17 cellular contexts compared by ENCODE assay signal in the genomic region with DNA sequence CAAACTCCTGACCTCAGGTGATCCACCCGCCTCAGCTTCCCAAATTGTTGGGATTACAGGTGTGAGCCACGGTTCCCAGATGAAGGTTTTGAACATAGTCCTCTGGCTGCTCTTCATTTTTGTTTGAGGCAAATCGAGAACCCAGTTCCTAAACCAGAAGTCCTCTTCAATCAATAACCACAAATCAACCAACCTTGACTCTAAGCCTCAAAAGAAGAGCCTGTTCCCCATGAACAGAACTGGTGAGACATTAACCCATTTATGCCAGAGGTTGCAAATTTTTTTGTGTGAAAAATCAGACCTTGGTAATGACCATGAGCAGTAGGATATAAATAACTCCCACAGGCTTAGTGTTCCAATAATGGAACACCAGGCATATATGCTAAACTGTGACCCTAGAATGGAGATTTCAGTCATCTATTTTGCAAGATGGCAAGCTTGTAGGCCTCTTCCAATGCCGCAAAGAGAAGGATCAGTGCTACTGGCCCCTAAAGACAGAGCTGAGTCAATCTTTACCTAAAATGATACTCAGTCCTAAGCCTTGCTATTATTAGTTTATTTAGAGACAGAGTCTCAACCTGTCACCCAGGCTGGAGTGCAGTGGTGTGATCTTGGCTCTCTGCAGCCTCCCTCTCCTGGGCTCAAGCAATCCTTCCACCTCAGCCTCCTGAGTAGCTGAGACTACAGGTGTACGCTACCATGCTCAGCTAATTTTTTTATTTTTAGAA.
DNase-seq lines count a peak whose midpoint lies in the region; ATAC-seq and TF ChIP-seq lines count a peak whose summit lies in the region.
"Had no signal": no experiment of that assay in that cellular context is flagged by ENCODE, and none has a peak within 500 bp of the region (broad histone marks: within the 10 kb centered on the region; RNA-seq: fewer than 3 reads in every experiment).

No MANE protein-coding gene starts in this region.

- TF ChIP-seq CTCF in GM13977 (IDR thresholded peaks at IDR 0.05; ENCODE audit: extremely low read depth, insufficient read depth, missing control alignments), result no peak

- peak; percentile 64 for ATAC-seq in GM19395 (IDR thresholded peaks at IDR 0.05; ENCODE audit: unreplicated experiment)
- peak; percentile 69 for ATAC-seq in GM21786 (IDR thresholded peaks at IDR 0.05; ENCODE audit: unreplicated experiment)
- ATAC-seq in HG03175 (IDR thresholded peaks at IDR 0.05; ENCODE audit: unreplicated experiment), result peak; percentile 50
- ATAC-seq in HG02884 (IDR thresholded peaks at IDR 0.05; ENCODE audit: unreplicated experiment), result no peak
- no peak for ATAC-seq in HG02610 (IDR thresholded peaks at IDR 0.05; ENCODE audit: unreplicated experiment)
- ATAC-seq: HCT116, HepG2 had no signal

- DNase-seq in NCI-H748 (lab: John Stamatoyannopoulos, UW; ENCODE audit: unreplicated experiment) (no peak), GM13977 (ENCODE audit: low spot score) (no peak)
- DNase-seq: BE2C; CD8-positive, alpha-beta memory T cell; NCI-H1092; NCI-H1694; NCI-H2107; NCI-H226; NCI-H526 treated with DMSO at 0.1 percent for 48 hours; T-helper 9 cell had no signal

- in situ Hi-C loops in GM13977 (cut with MboI; ENCODE audit: low pct_unique_long_range_greater_than_20kb, low sequenced_read_pairs, unreplicated experiment), result no loop called here

Comparison
In these comparisons a context has a peak if more than half of its experiments do, and no peak if none do; other contexts are left out.
1. ATAC-seq: peak in GM19395 (single experiment), GM21786 (single experiment) and HG03175 (single experiment); none in HG02884 (single experiment) and HG02610 (single experiment).